Comparison of ENCODE assay signal across 1 cellular context in the genomic region with DNA sequence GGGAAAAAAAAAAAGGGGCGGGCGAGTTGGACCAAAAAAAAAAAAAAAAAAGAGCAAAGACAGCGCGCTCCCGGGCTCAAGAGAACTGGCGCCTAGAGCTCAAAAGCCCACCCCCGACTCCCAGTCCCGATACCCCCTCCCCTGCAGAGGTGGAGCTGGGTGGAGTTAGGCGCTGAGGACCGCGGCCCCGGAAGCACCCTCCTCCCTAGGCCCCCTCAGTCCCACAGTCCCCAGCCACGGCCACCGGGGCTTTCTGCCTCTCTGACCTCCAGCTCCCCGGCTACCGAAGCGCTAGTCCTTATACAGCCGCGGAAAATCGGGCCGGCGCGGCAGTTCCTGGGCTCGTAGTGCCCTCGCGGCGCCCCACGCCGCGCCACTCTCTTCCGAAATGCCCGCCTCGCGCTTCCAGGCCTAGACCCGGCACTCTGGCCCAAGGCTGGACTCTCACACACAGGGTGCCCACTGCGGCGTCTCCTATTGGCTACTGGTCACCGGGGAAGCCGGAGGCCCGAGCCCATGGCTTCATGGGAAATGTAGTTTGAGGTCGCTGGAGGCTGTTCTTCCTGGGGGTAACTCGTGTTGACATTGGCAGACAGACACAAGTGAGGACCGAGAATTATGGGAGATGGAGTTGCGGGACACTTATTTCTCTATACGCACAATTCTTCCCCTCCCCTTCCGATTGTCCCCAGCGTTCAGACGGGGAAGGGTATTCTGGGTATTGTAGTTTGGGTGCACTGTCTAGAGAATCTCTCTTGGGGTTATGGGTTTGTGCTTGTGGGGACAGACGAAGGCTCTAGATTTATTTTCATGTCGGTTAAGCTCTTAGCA.
TF ChIP-seq lines count a peak whose summit lies in the region.

A gene with protein sequence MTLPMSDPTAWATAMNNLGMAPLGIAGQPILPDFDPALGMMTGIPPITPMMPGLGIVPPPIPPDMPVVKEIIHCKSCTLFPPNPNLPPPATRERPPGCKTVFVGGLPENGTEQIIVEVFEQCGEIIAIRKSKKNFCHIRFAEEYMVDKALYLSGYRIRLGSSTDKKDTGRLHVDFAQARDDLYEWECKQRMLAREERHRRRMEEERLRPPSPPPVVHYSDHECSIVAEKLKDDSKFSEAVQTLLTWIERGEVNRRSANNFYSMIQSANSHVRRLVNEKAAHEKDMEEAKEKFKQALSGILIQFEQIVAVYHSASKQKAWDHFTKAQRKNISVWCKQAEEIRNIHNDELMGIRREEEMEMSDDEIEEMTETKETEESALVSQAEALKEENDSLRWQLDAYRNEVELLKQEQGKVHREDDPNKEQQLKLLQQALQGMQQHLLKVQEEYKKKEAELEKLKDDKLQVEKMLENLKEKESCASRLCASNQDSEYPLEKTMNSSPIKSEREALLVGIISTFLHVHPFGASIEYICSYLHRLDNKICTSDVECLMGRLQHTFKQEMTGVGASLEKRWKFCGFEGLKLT (minus strand): TSS at position 427 of the 831 bp plus-strand sequence. CDS start 199,993 bp downstream, outside the sequence.

TF ChIP-seq in K562, 482 proteins besides CTCF, POLR2A, EP300 and RAD21 (continued from another document):
- TF ChIP-seq NR0B1 (IDR thresholded peaks at IDR 0.05; ENCODE audit: partially characterized antibody): no peak
- TF ChIP-seq ZNF274 (IDR thresholded peaks at IDR 0.05; ENCODE audit: borderline replicate concordance, low read depth, low read length): no peak
- no peak for TF ChIP-seq THAP7 (CRISPR knock-in tag; IDR thresholded peaks at IDR 0.05)
- no peak for TF ChIP-seq DDX20 (tag; IDR thresholded peaks at IDR 0.05; ENCODE audit: low read depth)
- peak; percentile 65 for TF ChIP-seq RFX1 (IDR thresholded peaks at IDR 0.05)
- no peak for TF ChIP-seq NBN (IDR thresholded peaks at IDR 0.05; ENCODE audit: low read depth)
- TF ChIP-seq NFIX (CRISPR knock-in tag; IDR thresholded peaks at IDR 0.05; ENCODE audit: low read depth): no peak
- no peak for TF ChIP-seq CBX3 (IDR thresholded peaks at IDR 0.05; ENCODE audit: borderline replicate concordance in 1 of 2, low read length in 2 of 2)
- TF ChIP-seq ZNF197 (CRISPR knock-in tag; IDR thresholded peaks at IDR 0.05; ENCODE audit: low read depth): no peak
- TF ChIP-seq, protein P1, sequence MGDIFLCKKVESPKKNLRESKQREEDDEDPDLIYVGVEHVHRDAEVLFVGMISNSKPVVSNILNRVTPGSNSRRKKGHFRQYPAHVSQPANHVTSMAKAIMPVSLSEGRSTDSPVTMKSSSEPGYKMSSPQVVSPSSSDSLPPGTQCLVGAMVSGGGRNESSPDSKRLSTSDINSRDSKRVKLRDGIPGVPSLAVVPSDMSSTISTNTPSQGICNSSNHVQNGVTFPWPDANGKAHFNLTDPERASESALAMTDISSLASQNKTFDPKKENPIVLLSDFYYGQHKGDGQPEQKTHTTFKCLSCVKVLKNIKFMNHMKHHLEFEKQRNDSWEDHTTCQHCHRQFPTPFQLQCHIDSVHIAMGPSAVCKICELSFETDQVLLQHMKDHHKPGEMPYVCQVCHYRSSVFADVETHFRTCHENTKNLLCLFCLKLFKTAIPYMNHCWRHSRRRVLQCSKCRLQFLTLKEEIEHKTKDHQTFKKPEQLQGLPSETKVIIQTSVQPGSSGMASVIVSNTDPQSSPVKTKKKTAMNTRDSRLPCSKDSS (IDR thresholded peaks at IDR 0.05; ENCODE audit: low read depth, partially characterized antibody): no peak
- TF ChIP-seq OTX1 (CRISPR knock-in tag; IDR thresholded peaks at IDR 0.05): no peak
- no peak for TF ChIP-seq ZNF134 (CRISPR knock-in tag; conservative IDR thresholded peaks at IDR 0.05)
- no peak for TF ChIP-seq ZEB2 (IDR thresholded peaks at IDR 0.05)
- no peak for TF ChIP-seq ARID3B (CRISPR knock-in tag; IDR thresholded peaks at IDR 0.05; ENCODE audit: borderline replicate concordance)
- peak; percentile 89 for TF ChIP-seq POLR2B (IDR thresholded peaks at IDR 0.05; ENCODE audit: low read depth, partially characterized antibody)
- TF ChIP-seq, protein P2, sequence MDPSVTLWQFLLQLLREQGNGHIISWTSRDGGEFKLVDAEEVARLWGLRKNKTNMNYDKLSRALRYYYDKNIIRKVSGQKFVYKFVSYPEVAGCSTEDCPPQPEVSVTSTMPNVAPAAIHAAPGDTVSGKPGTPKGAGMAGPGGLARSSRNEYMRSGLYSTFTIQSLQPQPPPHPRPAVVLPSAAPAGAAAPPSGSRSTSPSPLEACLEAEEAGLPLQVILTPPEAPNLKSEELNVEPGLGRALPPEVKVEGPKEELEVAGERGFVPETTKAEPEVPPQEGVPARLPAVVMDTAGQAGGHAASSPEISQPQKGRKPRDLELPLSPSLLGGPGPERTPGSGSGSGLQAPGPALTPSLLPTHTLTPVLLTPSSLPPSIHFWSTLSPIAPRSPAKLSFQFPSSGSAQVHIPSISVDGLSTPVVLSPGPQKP (CRISPR knock-in tag; IDR thresholded peaks at IDR 0.05): no peak
- TF ChIP-seq ZNF639 (CRISPR knock-in tag; conservative IDR thresholded peaks at IDR 0.05 in 1 of 2, IDR thresholded peaks at IDR 0.05 in 1 of 2): peak in 1 of 2 experiments; percentile 47; a peak in 1 of 4 replicates
- TF ChIP-seq, protein P3, sequence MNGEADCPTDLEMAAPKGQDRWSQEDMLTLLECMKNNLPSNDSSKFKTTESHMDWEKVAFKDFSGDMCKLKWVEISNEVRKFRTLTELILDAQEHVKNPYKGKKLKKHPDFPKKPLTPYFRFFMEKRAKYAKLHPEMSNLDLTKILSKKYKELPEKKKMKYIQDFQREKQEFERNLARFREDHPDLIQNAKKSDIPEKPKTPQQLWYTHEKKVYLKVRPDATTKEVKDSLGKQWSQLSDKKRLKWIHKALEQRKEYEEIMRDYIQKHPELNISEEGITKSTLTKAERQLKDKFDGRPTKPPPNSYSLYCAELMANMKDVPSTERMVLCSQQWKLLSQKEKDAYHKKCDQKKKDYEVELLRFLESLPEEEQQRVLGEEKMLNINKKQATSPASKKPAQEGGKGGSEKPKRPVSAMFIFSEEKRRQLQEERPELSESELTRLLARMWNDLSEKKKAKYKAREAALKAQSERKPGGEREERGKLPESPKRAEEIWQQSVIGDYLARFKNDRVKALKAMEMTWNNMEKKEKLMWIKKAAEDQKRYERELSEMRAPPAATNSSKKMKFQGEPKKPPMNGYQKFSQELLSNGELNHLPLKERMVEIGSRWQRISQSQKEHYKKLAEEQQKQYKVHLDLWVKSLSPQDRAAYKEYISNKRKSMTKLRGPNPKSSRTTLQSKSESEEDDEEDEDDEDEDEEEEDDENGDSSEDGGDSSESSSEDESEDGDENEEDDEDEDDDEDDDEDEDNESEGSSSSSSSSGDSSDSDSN (IDR thresholded peaks at IDR 0.05; ENCODE audit: borderline replicate concordance in 1 of 2, low read depth in 2 of 2, low read length in 2 of 2): no peak
- peak; percentile 68 for TF ChIP-seq TAF1 (IDR thresholded peaks at IDR 0.05; ENCODE audit: control insufficient read depth, extremely low read depth, insufficient read depth, low read length, severe bottlenecking)
- no peak for TF ChIP-seq CHCHD3 (CRISPR knock-in tag; IDR thresholded peaks at IDR 0.05)
- no peak for TF ChIP-seq ZNF24 (IDR thresholded peaks at IDR 0.05)
